ENCODE assay signal across 25 cellular contexts in genomic region chrX:24427747-24428019, GRCh38. TPM values are rescaled to one million over a fixed set of nuclear protein-coding genes. Genes with fewer than 3 reads are reported as not detected.
DNase-seq lines count a peak whose midpoint lies in the region; ATAC-seq and TF ChIP-seq lines count a peak whose summit lies in the region.
"Had no signal": no experiment of that assay in that cellular context is flagged by ENCODE, and none has a peak within 500 bp of the region (broad histone marks: within the 10 kb centered on the region; RNA-seq: fewer than 3 reads in every experiment).

No MANE protein-coding gene starts in this region.

- no peaks in the 10 kb centered on the region for H3K36me3 ChIP-seq in Loucy (ENCODE audit: insufficient read depth, low read length)
- H3K36me3 ChIP-seq in muscle layer of colon (ENCODE audit: insufficient read depth, low read length): no peaks in the 10 kb centered on the region
- no peaks in the 10 kb centered on the region for H3K36me3 ChIP-seq in transverse colon
- no peaks in the 10 kb centered on the region for H3K36me3 ChIP-seq in left ventricle myocardium inferior
- H3K36me3 ChIP-seq: upper lobe of right lung had no signal

- H3K4me2 ChIP-seq in Loucy (ENCODE audit: low read depth, low read length, poor library complexity, severe bottlenecking): peak overlapping the region; percentile 90

- no peaks in the 10 kb centered on the region for H3F3A ChIP-seq in Loucy (ENCODE audit: low read depth)

- TF ChIP-seq CTCF in Loucy (conservative IDR thresholded peaks at IDR 0.05; ENCODE audit: low read length) (no peak), transverse colon (IDR thresholded peaks at IDR 0.05) (no peak), left ventricle myocardium inferior (IDR thresholded peaks at IDR 0.05; ENCODE audit: borderline replicate concordance) (no peak)

- H4K20me1 ChIP-seq in Loucy (ENCODE audit: insufficient read depth, low read length, poor library complexity, severe bottlenecking): no peaks in the 10 kb centered on the region

- intact Hi-C loops in transverse colon (cut with DNase I; ENCODE audit: low total_unique reads): no loop called here
- intact Hi-C loops in left ventricle myocardium inferior (cut with micrococcal nuclease): no loop called here

- TF ChIP-seq POLR2A in transverse colon (IDR thresholded peaks at IDR 0.05): no peak

- no peaks in the 10 kb centered on the region for H3K79me2 ChIP-seq in Loucy (ENCODE audit: insufficient read depth, low read length)

- WGBS in transverse colon (ENCODE audit: low coverage in 1 of 2), 2 donors: 33% methylated on average over 1 of the region's 1 CpG; no CpG with 5 or more reads in 1 of the 2 donors

- H3K9me3 ChIP-seq in Loucy (ENCODE audit: insufficient read depth, low read depth, low read length): no peaks in the 10 kb centered on the region
- no peaks in the 10 kb centered on the region for H3K9me3 ChIP-seq in muscle layer of colon (ENCODE audit: low read length)
- no peaks in the 10 kb centered on the region for H3K9me3 ChIP-seq in transverse colon
- H3K9me3 ChIP-seq in left ventricle myocardium inferior (replicated peaks): no peaks in the 10 kb centered on the region
- H3K9me3 ChIP-seq: psoas muscle, upper lobe of right lung had no signal

- peak overlapping the region; percentile 64 for H3K27ac ChIP-seq in muscle layer of colon (ENCODE audit: low read depth, low read length)
- peak overlapping the region; percentile 59 to 84 (median 75) for H3K27ac ChIP-seq in transverse colon
- no peak overlapping the region for H3K27ac ChIP-seq in left ventricle myocardium inferior (replicated peaks)
- H3K27ac ChIP-seq: psoas muscle, SK-N-MC, upper lobe of right lung, VCaP had no signal

- H3K27me3 ChIP-seq in Loucy (ENCODE audit: insufficient read depth, low read length, poor library complexity, severe bottlenecking): no peaks in the 10 kb centered on the region
- H3K27me3 ChIP-seq in muscle layer of colon (ENCODE audit: control insufficient read depth in 1 of 2, insufficient read depth in 2 of 2, low read length in 2 of 2): peaks cover 0 to 7% of the 10 kb centered on the region in 2 donors
- no peaks in the 10 kb centered on the region for H3K27me3 ChIP-seq in transverse colon
- H3K27me3 ChIP-seq in left ventricle myocardium inferior (ENCODE audit: low read depth): no peaks in the 10 kb centered on the region
- H3K27me3 ChIP-seq: upper lobe of right lung had no signal

- no peak overlapping the region for H2AFZ ChIP-seq in Loucy (ENCODE audit: low read length)

- in situ Hi-C loops in transverse colon (cut with MboI; ENCODE audit: low pct_ligation_motif_present in 1 of 4, low pct_unique_long_range_greater_than_20kb in 1 of 4, low sequenced_read_pairs in 3 of 4): no loop called here

- peak; percentile 74 for ATAC-seq in esophagus mucosa
- no peak for ATAC-seq in HG03460 (IDR thresholded peaks at IDR 0.05; ENCODE audit: unreplicated experiment)
- ATAC-seq: activated CD8-positive, alpha-beta memory T cell treated with anti-CD3 and anti-CD28 coated beads, Interleukin-2, amount 10 ng/mL, durations not matched to agents 7 days and 5 days; GM12878; HCT116; K562; psoas muscle; stimulated activated naive CD8-positive, alpha-beta T cell treated with anti-CD3 and anti-CD28 coated beads, Interleukin-15, Interleukin-2, amounts not matched to agents 100 U/mL and 50 U/mL, for 24 hours; upper lobe of right lung had no signal

- H3K9me2 ChIP-seq in Loucy (replicated peaks; ENCODE audit: low read depth, low read length): no peaks in the 10 kb centered on the region

- H3K4me1 ChIP-seq in Loucy (ENCODE audit: insufficient read depth, low read length, poor library complexity, severe bottlenecking): peaks cover 16% of the 10 kb centered on the region
- H3K4me1 ChIP-seq in muscle layer of colon (ENCODE audit: insufficient read depth, low read length): peaks cover 48% of the 10 kb centered on the region
- H3K4me1 ChIP-seq in transverse colon: peaks cover 9 to 23% (median 16%) of the 10 kb centered on the region in 4 donors
- no peaks in the 10 kb centered on the region for H3K4me1 ChIP-seq in left ventricle myocardium inferior
- H3K4me1 ChIP-seq: psoas muscle, upper lobe of right lung had no signal

- H3K9ac ChIP-seq in Loucy (ENCODE audit: low read depth, low read length, poor library complexity, severe bottlenecking) (peak overlapping the region; percentile 39), muscle layer of colon (ENCODE audit: low read length) (no peak overlapping the region)

- H3K4me3 ChIP-seq in Loucy (ENCODE audit: low read length, poor library complexity, severe bottlenecking) (peak overlapping the region; percentile 75), muscle layer of colon (ENCODE audit: low read depth in 1 of 2, low read length in 2 of 2) (no peak overlapping the region), transverse colon (no peak overlapping the region), left ventricle myocardium inferior (no peak overlapping the region)
- H3K4me3 ChIP-seq: GM12878, K562, psoas muscle, SK-N-MC, skin epidermis, upper lobe of right lung had no signal

- TF ChIP-seq EP300 in transverse colon (IDR thresholded peaks at IDR 0.05; ENCODE audit: low read depth): no peak

- DNase-seq in transverse colon: peak; percentile 10
- no peak for DNase-seq in NCI-H2171 treated with DMSO at 0.1 percent for 48 hours (lab: John Stamatoyannopoulos, UW)
- DNase-seq in left ventricle myocardium inferior: no peak
- DNase-seq: activated CD4-positive, alpha-beta T cell treated with anti-CD3 and anti-CD28 coated beads, Interleukin-2, amount 10 ng/mL, durations not matched to agents 7 days and 5 days; activated CD8-positive, alpha-beta memory T cell treated with anti-CD3 and anti-CD28 coated beads, Interleukin-2, amount 10 ng/mL, durations not matched to agents 7 days and 5 days; CD4-positive, alpha-beta T cell; effector CD4-positive, alpha-beta T cell; glutamatergic neuron; midbrain; NCI-H146; NCI-H2171; NCI-H526; psoas muscle; stimulated activated naive CD8-positive, alpha-beta T cell treated with anti-CD3 and anti-CD28 coated beads, Interleukin-15, Interleukin-2, amounts not matched to agents 100 U/mL and 50 U/mL, for 24 hours; upper lobe of right lung had no signal

RNA-seq across cellular contexts. Expression of gene PDK3, which starts 37.4 kb away (rescaled TPM):
- total RNA-seq in esophagus mucosa (6.8 TPM), transverse colon (10 to 100 TPM in 3 of 4 donors, 1 to 10 TPM in 1; 9.4 to 36.8 (median 27.0) TPM), left ventricle myocardium inferior (10.7 TPM)
